Comparison of ENCODE assay signal across 8 cellular contexts in genomic region chr5:134851307-134851923, GRCh38. TPM values are rescaled to one million over a fixed set of nuclear protein-coding genes. Genes with fewer than 3 reads are reported as not detected.
A peak's percentile ranks its signal among the peaks of the same experiment; 100 is the strongest.
DNase-seq lines count a peak whose midpoint lies in the region; ATAC-seq, FAIRE-seq and TF ChIP-seq lines count a peak whose summit lies in the region.

No MANE protein-coding gene starts in this region.

- H3K9me3 Mint-ChIP-seq in Caco-2 (ENCODE audit: unreplicated experiment): no peaks in the 10 kb centered on the region
- no peaks in the 10 kb centered on the region for H3K9me3 Mint-ChIP-seq in HFFc6
- H3K9me3 Mint-ChIP-seq in activated CD8-positive, alpha-beta T cell treated with anti-CD3 and anti-CD28 coated beads, Interleukin-2, amount 10 ng/mL, durations not matched to agents 7 days and 5 days (ENCODE audit: insufficient read depth): no peaks in the 10 kb centered on the region
- H3K9me3 Mint-ChIP-seq in CD8-positive, alpha-beta memory T cell: no peaks in the 10 kb centered on the region

- peak in 1 of 2 experiments; percentile 34 for DNase-seq in Caco-2
- peak; percentile 61 for DNase-seq in HFFc6
- no peak for DNase-seq in activated CD8-positive, alpha-beta T cell treated with anti-CD3 and anti-CD28 coated beads, Interleukin-2, amount 10 ng/mL, durations not matched to agents 7 days and 5 days
- DNase-seq in lower lobe of right lung: no peak
- DNase-seq in CD8-positive, alpha-beta memory T cell: no peak
- DNase-seq in urothelium cell line (ENCODE audit: low spot score): no peak
- no peak for DNase-seq in NCI-H1417 treated with DMSO at 0.1 percent for 48 hours (lab: John Stamatoyannopoulos, UW)

- TF ChIP-seq CTCF in Caco-2 (IDR thresholded peaks at IDR 0.05; ENCODE audit: insufficient read depth in 1 of 2, low read depth in 1 of 2, low read length in 1 of 2, severe bottlenecking in 1 of 2, unreplicated experiment in 1 of 2) (peak; percentile 46 to 60), HFFc6 (IDR thresholded peaks at IDR 0.05) (peak; percentile 76), lower lobe of right lung (IDR thresholded peaks at IDR 0.05) (peak; percentile 25)

- 0 out of 2 replicates have a peak, but pooled peaks cover 5% of the 10 kb centered on the region for H3K4me1 ChIP-seq in Caco-2
- H3K4me1 ChIP-seq in lower lobe of right lung: peaks cover 49% of the 10 kb centered on the region
- H3K4me1 ChIP-seq in CD8-positive, alpha-beta memory T cell (ENCODE audit: insufficient read depth, low read length): peaks cover 17% of the 10 kb centered on the region

- H3K27ac Mint-ChIP-seq in Caco-2 (ENCODE audit: unreplicated experiment) (no peak overlapping the region), HFFc6 (peak overlapping the region; percentile 73)
- peak overlapping the region; percentile 9 for H3K27ac Mint-ChIP-seq in activated CD8-positive, alpha-beta T cell treated with anti-CD3 and anti-CD28 coated beads, Interleukin-2, amount 10 ng/mL, durations not matched to agents 7 days and 5 days
- H3K27ac Mint-ChIP-seq in CD8-positive, alpha-beta memory T cell: peak overlapping the region in 4 of 8 donors; percentile 40 to 81 (median 48)

- no peak for ATAC-seq in activated CD8-positive, alpha-beta T cell treated with anti-CD3 and anti-CD28 coated beads, Interleukin-2, amount 10 ng/mL, durations not matched to agents 7 days and 5 days
- ATAC-seq in lower lobe of right lung (peak in 1 of 2 donors; percentile 49), HG02938 (IDR thresholded peaks at IDR 0.05; ENCODE audit: unreplicated experiment) (no peak)

- POLR2A ChIA-PET in Caco-2 (lab: Charles Lee): interaction anchor here (0.5 kb wide), 1 partner anchor 82 kb away, joined by 5 read pairs; no protein-coding TSS in a partner anchor
- POLR2A ChIA-PET in activated CD8-positive, alpha-beta T cell treated with anti-CD3 and anti-CD28 coated beads, Interleukin-2, amount 10 ng/mL, durations not matched to agents 7 days and 5 days (lab: Charles Lee): interaction anchor here (0.6 kb wide), 1 partner anchor 64 kb away, joined by 3 read pairs; no protein-coding TSS in a partner anchor
- POLR2A ChIA-PET in CD8-positive, alpha-beta memory T cell (lab: Charles Lee): no interaction called here

- intact Hi-C loops in Caco-2 (cut with micrococcal nuclease; ENCODE audit: unreplicated experiment): no loop called here
- intact Hi-C loops in lower lobe of right lung (cut with DNase I): no loop called here

- H3K36me3 Mint-ChIP-seq in Caco-2 (ENCODE audit: insufficient read depth, unreplicated experiment) (peaks cover 49% of the 10 kb centered on the region), HFFc6 (ENCODE audit: low read depth) (peaks cover 18% of the 10 kb centered on the region)
- peaks cover 46% of the 10 kb centered on the region for H3K36me3 Mint-ChIP-seq in activated CD8-positive, alpha-beta T cell treated with anti-CD3 and anti-CD28 coated beads, Interleukin-2, amount 10 ng/mL, durations not matched to agents 7 days and 5 days (ENCODE audit: low read depth)
- H3K36me3 Mint-ChIP-seq in CD8-positive, alpha-beta memory T cell: peaks cover 0 to 48% (median 2%) of the 10 kb centered on the region in 3 donors

- H3K27ac ChIP-seq in lower lobe of right lung: no peak overlapping the region
- no peak overlapping the region for H3K27ac ChIP-seq in CD8-positive, alpha-beta memory T cell (ENCODE audit: low read depth, low read length)

- CTCF ChIA-PET in Caco-2 (lab: Charles Lee): interaction anchor here (0.5 kb wide), 1 partner anchor 106 kb away, joined by 5 read pairs; no protein-coding TSS in a partner anchor
- CTCF ChIA-PET in activated CD8-positive, alpha-beta T cell treated with anti-CD3 and anti-CD28 coated beads, Interleukin-2, amount 10 ng/mL, durations not matched to agents 7 days and 5 days (lab: Charles Lee): interaction anchor here (0.7 to 2.2 kb wide), 6 partner anchors 11 to 226 kb away, joined by 3 to 11 read pairs (median 6); partner anchors contain the start of gene PCBD2
- CTCF ChIA-PET in CD8-positive, alpha-beta memory T cell (lab: Charles Lee): interaction anchor here (1.1 to 1.7 kb wide), 3 partner anchors 11 to 89 kb away, joined by 3 to 4 read pairs (median 4); no protein-coding TSS in a partner anchor

- H3K27me3 Mint-ChIP-seq in Caco-2 (ENCODE audit: insufficient read depth, unreplicated experiment) (no peaks in the 10 kb centered on the region), HFFc6 (ENCODE audit: insufficient read depth) (peaks cover 2% of the 10 kb centered on the region)
- no peaks in the 10 kb centered on the region for H3K27me3 Mint-ChIP-seq in activated CD8-positive, alpha-beta T cell treated with anti-CD3 and anti-CD28 coated beads, Interleukin-2, amount 10 ng/mL, durations not matched to agents 7 days and 5 days (ENCODE audit: low read depth)
- no peaks in the 10 kb centered on the region for H3K27me3 Mint-ChIP-seq in CD8-positive, alpha-beta memory T cell

- no TSS peak for BruUV-seq in Caco-2 (replicated peaks; lab: Mats Ljungman, UMichigan)

- H3K4me3 Mint-ChIP-seq in Caco-2 (ENCODE audit: unreplicated experiment) (no peak overlapping the region), HFFc6 (peak overlapping the region; percentile 68)
- H3K4me3 Mint-ChIP-seq in activated CD8-positive, alpha-beta T cell treated with anti-CD3 and anti-CD28 coated beads, Interleukin-2, amount 10 ng/mL, durations not matched to agents 7 days and 5 days: no peak overlapping the region
- peak overlapping the region in 1 of 7 donors; percentile 40 for H3K4me3 Mint-ChIP-seq in CD8-positive, alpha-beta memory T cell

- peaks cover 4% of the 10 kb centered on the region for H3K4me1 Mint-ChIP-seq in Caco-2 (ENCODE audit: low read depth, unreplicated experiment)
- H3K4me1 Mint-ChIP-seq in HFFc6 (ENCODE audit: low read depth): peaks cover 31% of the 10 kb centered on the region
- peaks cover 56% of the 10 kb centered on the region for H3K4me1 Mint-ChIP-seq in activated CD8-positive, alpha-beta T cell treated with anti-CD3 and anti-CD28 coated beads, Interleukin-2, amount 10 ng/mL, durations not matched to agents 7 days and 5 days (ENCODE audit: low read depth)
- peaks cover 44 to 63% (median 61%) of the 10 kb centered on the region in 3 donors for H3K4me1 Mint-ChIP-seq in CD8-positive, alpha-beta memory T cell

- no peak for FAIRE-seq in urothelium cell line (lab: Jason Lieb, UNC)

- H3K36me3 ChIP-seq in Caco-2 (ENCODE audit: control insufficient read depth, insufficient read depth, low read length) (peaks cover 3% of the 10 kb centered on the region), lower lobe of right lung (peaks cover 63% of the 10 kb centered on the region)
- peaks cover 30% of the 10 kb centered on the region for H3K36me3 ChIP-seq in CD8-positive, alpha-beta memory T cell (ENCODE audit: insufficient read depth, low read length)

- no peaks in the 10 kb centered on the region for H3K27me3 ChIP-seq in Caco-2 (replicated peaks; ENCODE audit: control insufficient read depth, insufficient read depth, low read length)
- H3K27me3 ChIP-seq in lower lobe of right lung (ENCODE audit: low read depth): no peaks in the 10 kb centered on the region
- H3K27me3 ChIP-seq in CD8-positive, alpha-beta memory T cell (ENCODE audit: insufficient read depth, low read length, poor library complexity, severe bottlenecking): no peaks in the 10 kb centered on the region

- H3K9me3 ChIP-seq in Caco-2 (no peaks in the 10 kb centered on the region), lower lobe of right lung (no peaks in the 10 kb centered on the region)
- no peaks in the 10 kb centered on the region for H3K9me3 ChIP-seq in CD8-positive, alpha-beta memory T cell (ENCODE audit: low read length)

- H3K4me3 ChIP-seq in Caco-2 (ENCODE audit: low read depth, low read length) (no peak overlapping the region), lower lobe of right lung (no peak overlapping the region)
- H3K4me3 ChIP-seq in CD8-positive, alpha-beta memory T cell (ENCODE audit: low read length): no peak overlapping the region

RNA-seq across cellular contexts. Expression of gene C5orf24, which starts 5.6 kb away (rescaled TPM):
- total RNA-seq in Caco-2 (2022) (41.2 and 48.7 TPM in 2 replicates), lower lobe of right lung (47.9 TPM)
- 10 to 100 TPM; 48.8 to 61.5 (median 57.6) TPM for total RNA-seq in HFFc6 (2021; fragmentation: NEBNext Ultra II Directional; extraction: Animal tissue kit (Norgen Biotek cat#: 25700))
- 10 to 100 TPM; 25.8 to 30.5 TPM for total RNA-seq in activated CD8-positive, alpha-beta T cell treated with anti-CD3 and anti-CD28 coated beads, Interleukin-2, amount 10 ng/mL, durations not matched to agents 7 days and 5 days
- total RNA-seq in CD8-positive, alpha-beta memory T cell: 10 to 100 TPM; 28.9 to 29.8 TPM
- polyA plus RNA-seq in CD8-positive, alpha-beta memory T cell: 10.5 TPM

RNA-seq across cellular contexts. Expression of gene TXNDC15, which starts 22.8 kb away (rescaled TPM):
- total RNA-seq in Caco-2 (2022) (31.4 and 39.6 TPM in 2 replicates), lower lobe of right lung (56.8 TPM)
- total RNA-seq in HFFc6 (2021; fragmentation: NEBNext Ultra II Directional; extraction: Animal tissue kit (Norgen Biotek cat#: 25700)): 100 to 1,000 TPM; 106 to 127 (median 125) TPM
- total RNA-seq in activated CD8-positive, alpha-beta T cell treated with anti-CD3 and anti-CD28 coated beads, Interleukin-2, amount 10 ng/mL, durations not matched to agents 7 days and 5 days: 10 to 100 TPM; 42.6 to 46.7 TPM
- 10 to 100 TPM; 44.5 to 47.3 TPM for total RNA-seq in CD8-positive, alpha-beta memory T cell
- 22.1 TPM for polyA plus RNA-seq in CD8-positive, alpha-beta memory T cell

RNA-seq across cellular contexts. Expression of gene PCBD2, which starts 53.5 kb away (rescaled TPM):
- total RNA-seq in Caco-2 (2022): 20.8 and 24.2 TPM in 2 replicates
- total RNA-seq in HFFc6 (2021; fragmentation: NEBNext Ultra II Directional; extraction: Animal tissue kit (Norgen Biotek cat#: 25700)): 10 to 100 TPM in 3 of 6 experiments, 1 to 10 TPM in 3; 8.6 to 11.4 (median 10.0) TPM
- total RNA-seq in activated CD8-positive, alpha-beta T cell treated with anti-CD3 and anti-CD28 coated beads, Interleukin-2, amount 10 ng/mL, durations not matched to agents 7 days and 5 days: 10 to 100 TPM; 11.3 to 14.4 TPM
- total RNA-seq in lower lobe of right lung: 13.1 TPM
- 10 to 100 TPM; 11.5 to 13.6 TPM for total RNA-seq in CD8-positive, alpha-beta memory T cell
- 9.6 TPM for polyA plus RNA-seq in CD8-positive, alpha-beta memory T cell

Comparison
In these comparisons a context has a peak if more than half of its experiments do, and no peak if none do; other contexts are left out.
1. CTCF ChIP-seq: peak in every context shown above with its lines; median percentile 76 in HFFc6; 53 in Caco-2; 25 in lower lobe of right lung.